13 cellular contexts compared by ENCODE assay signal in the genomic region with DNA sequence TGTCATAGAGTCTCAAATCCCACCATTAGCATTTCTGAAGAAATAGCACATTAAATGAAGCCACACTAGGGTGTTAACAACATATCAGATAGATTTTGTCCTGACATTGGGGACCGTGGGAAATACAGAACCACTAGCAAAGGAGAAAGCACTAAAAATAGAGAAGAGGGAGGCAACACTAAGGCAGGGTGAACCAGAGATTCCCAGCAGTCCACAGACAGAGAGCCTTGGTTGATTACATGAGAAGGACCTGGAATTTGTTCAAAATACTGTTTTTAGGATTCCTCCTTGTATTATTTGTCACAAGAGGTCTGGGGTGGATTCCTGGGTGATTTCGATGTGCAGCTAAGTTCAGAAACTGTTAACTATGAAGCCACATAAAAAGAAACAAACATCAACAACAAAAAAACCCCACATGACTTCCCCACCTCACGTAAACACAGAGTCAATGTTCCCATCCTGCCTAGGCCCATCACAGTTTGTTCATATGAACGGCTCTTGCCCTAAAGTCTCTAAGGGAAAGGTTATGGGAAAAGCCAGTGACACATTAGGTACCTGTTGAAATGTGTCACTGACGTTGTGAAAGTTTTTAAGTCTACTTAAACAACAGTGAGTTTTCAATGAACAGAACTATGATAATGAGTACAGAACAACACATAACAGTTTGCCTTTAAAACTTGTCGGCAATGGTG.
A peak's percentile ranks its signal among the peaks of the same experiment; 100 is the strongest.
DNase-seq lines count a peak whose midpoint lies in the region; ATAC-seq and TF ChIP-seq lines count a peak whose summit lies in the region.
"Had no signal": no experiment of that assay in that cellular context is flagged by ENCODE, and none has a peak within 500 bp of the region (broad histone marks: within the 10 kb centered on the region; RNA-seq: fewer than 3 reads in every experiment).

No MANE protein-coding gene starts in this region.

- H3K9ac ChIP-seq in Loucy (ENCODE audit: low read depth, low read length, poor library complexity, severe bottlenecking): no peak overlapping the region

- no peak overlapping the region for H3K27ac ChIP-seq in caudate nucleus (ENCODE audit: low read depth, low read length)
- H3K27ac ChIP-seq: hepatocyte, neutrophil had no signal

- no peaks in the 10 kb centered on the region for H3K79me2 ChIP-seq in Loucy (ENCODE audit: insufficient read depth, low read length)
- H3K79me2 ChIP-seq: hepatocyte had no signal

- H3K4me3 ChIP-seq in AG10803 (ENCODE audit: low read length) (no peak overlapping the region), Loucy (ENCODE audit: low read length, poor library complexity, severe bottlenecking) (no peak overlapping the region)
- H3K4me3 ChIP-seq: hepatocyte had no signal

- no peaks in the 10 kb centered on the region for H3K36me3 ChIP-seq in Loucy (ENCODE audit: insufficient read depth, low read length)
- H3K36me3 ChIP-seq: neutrophil had no signal

- H3K4me2 ChIP-seq in Loucy (ENCODE audit: low read depth, low read length, poor library complexity, severe bottlenecking): no peak overlapping the region
- H3K4me2 ChIP-seq: hepatocyte had no signal

- H3K27me3 ChIP-seq in Loucy (ENCODE audit: insufficient read depth, low read length, poor library complexity, severe bottlenecking): no peaks in the 10 kb centered on the region
- H3K27me3 ChIP-seq: hepatocyte, neutrophil had no signal

- ATAC-seq in GM18508 (IDR thresholded peaks at IDR 0.05; ENCODE audit: insufficient read depth, unreplicated experiment) (peak; percentile 74), HG02571 (IDR thresholded peaks at IDR 0.05; ENCODE audit: unreplicated experiment) (peak; percentile 83)

- no peaks in the 10 kb centered on the region for H3K4me1 ChIP-seq in Loucy (ENCODE audit: insufficient read depth, low read length, poor library complexity, severe bottlenecking)
- H3K4me1 ChIP-seq: Caco-2 had no signal

- TF ChIP-seq CTCF in AG10803 (conservative IDR thresholded peaks at IDR 0.05; ENCODE audit: low read length): no peak
- TF ChIP-seq CTCF in Loucy (conservative IDR thresholded peaks at IDR 0.05; ENCODE audit: low read length): no peak

- DNase-seq in AG10803 (ENCODE audit: low read depth) (peak; percentile 7), kidney glomerular epithelial cell (lab: John Stamatoyannopoulos, UW) (no peak), caudate nucleus (lab: John Stamatoyannopoulos, UW) (no peak), pons (ENCODE audit: low spot score) (no peak)
- no peak for DNase-seq in stimulated activated CD4-positive, alpha-beta T cell treated with anti-CD3 and anti-CD28 coated beads, Interleukin-4, amount 100 ng/mL, for 1 hour
- DNase-seq: activated CD4-positive, alpha-beta T cell treated with anti-CD3 and anti-CD28 coated beads, Interleukin-2, amount 50 U/mL, for 4 hours; Caco-2; RPMI8226 had no signal

- peak overlapping the region; percentile 18; the same call in 1 of the 2 replicates for H2AFZ ChIP-seq in Loucy (ENCODE audit: low read length)
- H2AFZ ChIP-seq: hepatocyte had no signal

- no peaks in the 10 kb centered on the region for H4K20me1 ChIP-seq in Loucy (ENCODE audit: insufficient read depth, low read length, poor library complexity, severe bottlenecking)

- H3K9me3 ChIP-seq in Loucy (ENCODE audit: insufficient read depth, low read depth, low read length): no peaks in the 10 kb centered on the region
- H3K9me3 ChIP-seq: Caco-2, neutrophil had no signal

- no peaks in the 10 kb centered on the region for H3K9me2 ChIP-seq in Loucy (replicated peaks; ENCODE audit: low read depth, low read length)

- H3F3A ChIP-seq in Loucy (ENCODE audit: low read depth): no peaks in the 10 kb centered on the region
